Comparison of ENCODE assay signal across 17 cellular contexts in genomic region chr2:15674637-15675455, GRCh38.
DNase-seq lines count a peak whose midpoint lies in the region; ATAC-seq, FAIRE-seq and TF ChIP-seq lines count a peak whose summit lies in the region.
"Had no signal": no experiment of that assay in that cellular context is flagged by ENCODE, and none has a peak within 500 bp of the region (broad histone marks: within the 10 kb centered on the region; RNA-seq: fewer than 3 reads in every experiment).

No MANE protein-coding gene starts in this region.

- peak overlapping the region; percentile 58 to 64 for H3K27ac ChIP-seq in A549
- H3K27ac ChIP-seq in lower lobe of right lung: no peak overlapping the region
- H3K27ac ChIP-seq: heart left ventricle, left ventricle myocardium inferior, right atrium auricular region had no signal

- H3K4me3 ChIP-seq in A549: no peak overlapping the region
- H3K4me3 ChIP-seq in choroid plexus epithelial cell (ENCODE audit: low read depth, low read length): no peak overlapping the region
- H3K4me3 ChIP-seq in lower lobe of right lung: no peak overlapping the region
- H3K4me3 ChIP-seq: heart left ventricle, left ventricle myocardium inferior, right atrium auricular region had no signal

- TF ChIP-seq CTCF in A549 (IDR thresholded peaks at IDR 0.05) (no peak), choroid plexus epithelial cell (conservative IDR thresholded peaks at IDR 0.05; ENCODE audit: low read depth, low read length) (no peak), lower lobe of right lung (IDR thresholded peaks at IDR 0.05) (no peak)

- intact Hi-C loops in lower lobe of right lung (cut with DNase I): no loop called here

- TF ChIP-seq EP300 in A549 (IDR thresholded peaks at IDR 0.05): no peak

- peaks cover 28% of the 10 kb centered on the region for H3K4me1 ChIP-seq in A549
- peaks cover 5% of the 10 kb centered on the region for H3K4me1 ChIP-seq in lower lobe of right lung
- H3K4me1 ChIP-seq: left ventricle myocardium inferior, right atrium auricular region had no signal

- no peak for TF ChIP-seq POLR2A in A549 (IDR thresholded peaks at IDR 0.05; ENCODE audit: low read length)

- ATAC-seq in A549 (peak; percentile 59 to 77), lower lobe of right lung (peak; percentile 82 to 89)
- ATAC-seq: heart left ventricle; naive thymus-derived CD4-positive, alpha-beta T cell had no signal

- H3K27me3 ChIP-seq in lower lobe of right lung (ENCODE audit: low read depth): no peaks in the 10 kb centered on the region
- H3K27me3 ChIP-seq: right atrium auricular region had no signal

- no peak for TF ChIP-seq RAD21 in A549 (conservative IDR thresholded peaks at IDR 0.05 in 1 of 2, IDR thresholded peaks at IDR 0.05 in 1 of 2)

- no peaks in the 10 kb centered on the region for H3K36me3 ChIP-seq in lower lobe of right lung
- H3K36me3 ChIP-seq: heart left ventricle, left ventricle myocardium inferior, right atrium auricular region had no signal

- H3K9me3 ChIP-seq in A549 (no peaks in the 10 kb centered on the region), lower lobe of right lung (no peaks in the 10 kb centered on the region)
- H3K9me3 ChIP-seq: right atrium auricular region had no signal

- POLR2A ChIA-PET in A549 (lab: Yijun Ruan, JAX): interaction anchor here (0.7 kb wide), 2 partner anchors 55 to 322 kb away, joined by 3 read pairs; no protein-coding TSS in a partner anchor

- FAIRE-seq in A549 (lab: Jason Lieb, UNC): no peak
- FAIRE-seq in frontal cortex (lab: Jason Lieb, UNC): no peak

- H3K4me2 ChIP-seq in A549: peak overlapping the region; percentile 64

- DNase-seq in A549 (ENCODE audit: low read depth in 1 of 2, low spot score in 1 of 2) (peak; percentile 51 to 52), M059J (ENCODE audit: low read depth) (peak; percentile 52), choroid plexus epithelial cell (ENCODE audit: low read depth) (peak; percentile 59), lower lobe of right lung (no peak), NCI-H2227 (lab: John Stamatoyannopoulos, UW; ENCODE audit: unreplicated experiment) (no peak), foreskin melanocyte (no peak), frontal cortex (ENCODE audit: low spot score in 2 of 2) (no peak)
- no peak for DNase-seq in activated CD4-positive, alpha-beta T cell treated with anti-CD3 and anti-CD28 coated beads for 1 hour
- DNase-seq: activated CD4-positive, CD25-positive, alpha-beta regulatory T cell; activated naive CD4-positive, alpha-beta T cell treated with anti-CD3 and anti-CD28 coated beads, Interleukin-2, amount 50 U/mL, for 16 hours; GF-D8; heart left ventricle; left ventricle myocardium inferior; naive thymus-derived CD4-positive, alpha-beta T cell; NCI-H345; stimulated activated CD4-positive, alpha-beta T cell treated with anti-CD3 and anti-CD28 coated beads, Interleukin-2, amount 100 ng/mL, for 48 hours had no signal

- WGBS in A549 (ENCODE audit: missing lambda C conversion rate): 69% methylated on average over 16 of the region's 16 CpGs

- CTCF ChIA-PET in A549 (lab: Yijun Ruan, JAX): interaction anchor here (1.3 kb wide), 1 partner anchor 38 kb away, joined by 4 read pairs; no protein-coding TSS in a partner anchor

TF ChIP-seq in A549, 52 proteins besides CTCF, POLR2A, EP300 and RAD21:
- peak; percentile 33 for TF ChIP-seq ZFP36 (IDR thresholded peaks at IDR 0.05; ENCODE audit: borderline replicate concordance, partially characterized antibody)
- no peak for TF ChIP-seq NR3C1 (IDR thresholded peaks at IDR 0.05)
- no peak for TF ChIP-seq JUNB (IDR thresholded peaks at IDR 0.05)
- no peak for TF ChIP-seq KDM1A (IDR thresholded peaks at IDR 0.05; ENCODE audit: low read depth)

Comparison
In these comparisons a context has a peak if more than half of its experiments do, and no peak if none do; other contexts are left out.
1. DNase-seq: peak in A549 (2 of 2), M059J (single experiment) and choroid plexus epithelial cell (single experiment); none in lower lobe of right lung (single experiment), activated CD4-positive, alpha-beta T cell treated with anti-CD3 and anti-CD28 coated beads for 1 hour (single experiment), NCI-H2227 (single experiment), foreskin melanocyte (single experiment) and frontal cortex (0 of 2).